In the genomic region with DNA sequence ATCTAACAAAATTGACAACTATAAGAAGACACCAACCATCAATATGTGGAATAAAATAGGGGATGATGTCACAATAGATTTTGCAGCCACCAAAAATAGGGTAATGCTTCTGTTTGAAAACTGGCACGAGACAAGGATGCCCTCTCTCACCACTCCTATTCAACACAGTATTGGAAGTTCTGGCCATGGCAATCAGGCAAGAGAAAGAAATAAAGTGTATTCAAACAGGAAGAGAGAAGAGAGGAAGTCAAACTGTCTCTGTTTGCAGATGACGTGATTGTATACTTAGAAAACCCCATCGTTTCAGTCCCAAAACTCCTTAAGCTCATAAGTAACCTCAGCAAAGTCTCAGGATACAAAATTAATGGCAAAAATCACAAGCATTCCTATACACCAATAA, we compare ENCODE assay signal across 10 cellular contexts. TPM values are rescaled to one million over a fixed set of nuclear protein-coding genes. Genes with fewer than 3 reads are reported as not detected.
"Had no signal": no experiment of that assay in that cellular context is flagged by ENCODE, and none has a peak within 500 bp of the region (broad histone marks: within the 10 kb centered on the region; RNA-seq: fewer than 3 reads in every experiment).

No MANE protein-coding gene starts in this region.

RNA-seq across cellular contexts. Expression of a gene that starts 34.4 kb away (rescaled TPM):
- total RNA-seq: astrocyte, endodermal cell, gastrocnemius medialis, left ventricle myocardium inferior, lung microvascular endothelial cell, mesothelial cell of epicardium, pulmonary artery endothelial cell, right cardiac atrium, SK-MEL-5 had no signal
- polyA plus RNA-seq: neural cell, right cardiac atrium had no signal
